16 cellular contexts compared by ENCODE assay signal in the genomic region with DNA sequence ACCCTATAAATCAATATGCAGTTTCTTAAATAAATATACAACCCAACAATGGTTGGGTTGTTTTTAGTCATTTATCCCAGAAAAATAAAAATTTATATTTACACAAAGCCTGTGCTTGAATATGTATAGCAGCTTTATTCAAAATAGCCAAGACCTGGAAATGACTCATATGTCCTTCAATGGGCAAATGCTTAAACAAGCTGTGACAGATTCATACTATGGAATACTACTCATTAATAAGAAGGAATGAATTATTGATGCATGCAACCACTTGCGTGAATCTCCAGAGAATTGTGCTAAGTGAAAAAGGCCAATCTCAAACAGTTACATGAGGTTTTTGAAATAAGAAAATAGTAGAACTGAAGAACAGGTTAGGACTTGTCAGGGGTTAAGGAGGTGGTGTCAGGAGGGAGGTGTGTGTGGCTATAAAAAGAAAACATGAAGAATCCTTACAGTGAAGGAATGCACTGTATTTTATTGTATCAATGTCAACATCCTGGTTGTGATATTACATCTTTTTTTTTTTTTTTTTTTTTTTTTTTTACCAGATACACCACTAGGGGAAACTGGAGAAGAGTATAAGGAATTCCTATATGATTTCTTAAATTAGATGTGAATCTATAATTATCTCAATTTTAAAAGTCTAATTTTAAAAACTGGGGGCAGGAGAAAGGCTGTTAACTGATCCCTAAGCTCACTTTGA.
DNase-seq lines count a peak whose midpoint lies in the region; ATAC-seq and TF ChIP-seq lines count a peak whose summit lies in the region.
"Had no signal": no experiment of that assay in that cellular context is flagged by ENCODE, and none has a peak within 500 bp of the region (broad histone marks: within the 10 kb centered on the region; RNA-seq: fewer than 3 reads in every experiment).

No MANE protein-coding gene starts in this region.

- ATAC-seq in naive B cell (ENCODE audit: low read depth in 2 of 2) (no peak), GM18511 (IDR thresholded peaks at IDR 0.05; ENCODE audit: unreplicated experiment) (no peak), T-helper 17 cell (no peak)
- ATAC-seq: left ventricle myocardium superior had no signal

- WGBS in testis, 2 donors = 92% methylated on average over 1 of the region's 1 CpG

- H3K4me3 Mint-ChIP-seq in CD4-positive, alpha-beta memory T cell = peak overlapping the region in 3 of 8 donors; percentile 1 to 18 (median 9)
- H3K4me3 Mint-ChIP-seq in dendritic cell treated with granulocyte-macrophage colony-stimulating factor and Interleukin-4, amounts not matched to agents 40 ng/mL and 50 ng/mL, for 4 days = no peak overlapping the region
- no peak overlapping the region for H3K4me3 Mint-ChIP-seq in naive B cell
- H3K4me3 Mint-ChIP-seq in T-helper 17 cell = no peak overlapping the region

- POLR2A ChIA-PET in CD4-positive, alpha-beta memory T cell (lab: Charles Lee; ENCODE audit: partially characterized antibody) = interaction anchor here (0.7 to 6.9 kb wide), 7 partner anchors 10 to 110 kb away, joined by 4 to 67 read pairs (median 7); partner anchors contain the start of gene CD44

- H3K9me3 ChIP-seq in CD4-positive, alpha-beta memory T cell (ENCODE audit: control insufficient read depth in 1 of 2, low read length in 2 of 2) = no peaks in the 10 kb centered on the region
- H3K9me3 ChIP-seq in T-helper 17 cell (ENCODE audit: control insufficient read depth, low read length, poor library complexity, severe bottlenecking) = no peaks in the 10 kb centered on the region
- no peaks in the 10 kb centered on the region for H3K9me3 ChIP-seq in testis

- H3K4me1 Mint-ChIP-seq in CD4-positive, alpha-beta memory T cell = peaks cover 34 to 52% (median 42%) of the 10 kb centered on the region in 4 donors
- peaks cover 46% of the 10 kb centered on the region for H3K4me1 Mint-ChIP-seq in dendritic cell treated with granulocyte-macrophage colony-stimulating factor and Interleukin-4, amounts not matched to agents 40 ng/mL and 50 ng/mL, for 4 days (ENCODE audit: low read depth)
- H3K4me1 Mint-ChIP-seq in naive B cell (peaks cover 28 to 45% (median 32%) of the 10 kb centered on the region in 3 donors), T-helper 17 cell (peaks cover 23% of the 10 kb centered on the region)

- intact Hi-C loops in CD4-positive, alpha-beta memory T cell (cut with micrococcal nuclease) = no loop called here
- intact Hi-C loops in dendritic cell treated with granulocyte-macrophage colony-stimulating factor and Interleukin-4, amounts not matched to agents 40 ng/mL and 50 ng/mL, for 4 days (cut with micrococcal nuclease) = no loop called here
- intact Hi-C loops in testis (cut with DNase I; ENCODE audit: low total_unique reads) = no loop called here

- no peaks in the 10 kb centered on the region for H3K27me3 Mint-ChIP-seq in CD4-positive, alpha-beta memory T cell
- H3K27me3 Mint-ChIP-seq in dendritic cell treated with granulocyte-macrophage colony-stimulating factor and Interleukin-4, amounts not matched to agents 40 ng/mL and 50 ng/mL, for 4 days = no peaks in the 10 kb centered on the region
- H3K27me3 Mint-ChIP-seq in naive B cell (no peaks in the 10 kb centered on the region), T-helper 17 cell (no peaks in the 10 kb centered on the region)

- CTCF ChIA-PET in CD4-positive, alpha-beta memory T cell (lab: Charles Lee; ENCODE audit: partially characterized antibody) = interaction anchor here (0.8 to 1.8 kb wide), 4 partner anchors 9 to 27 kb away, joined by 3 to 5 read pairs (median 4); no protein-coding TSS in a partner anchor

- no peak for TF ChIP-seq CTCF in LNCaP clone FGC (IDR thresholded peaks at IDR 0.05; ENCODE audit: control insufficient read depth, extremely low read depth, insufficient read depth)
- TF ChIP-seq CTCF in testis (IDR thresholded peaks at IDR 0.05) = no peak

- H3K27ac Mint-ChIP-seq in CD4-positive, alpha-beta memory T cell = peak overlapping the region in 4 of 7 donors; percentile 32 to 81 (median 62)
- peak overlapping the region; percentile 66 for H3K27ac Mint-ChIP-seq in dendritic cell treated with granulocyte-macrophage colony-stimulating factor and Interleukin-4, amounts not matched to agents 40 ng/mL and 50 ng/mL, for 4 days
- peak overlapping the region in 4 of 6 donors; percentile 16 to 95 (median 82) for H3K27ac Mint-ChIP-seq in naive B cell
- no peak overlapping the region for H3K27ac Mint-ChIP-seq in T-helper 17 cell

- H3K36me3 Mint-ChIP-seq in CD4-positive, alpha-beta memory T cell = peaks cover 0 to 6% of the 10 kb centered on the region in 2 donors
- peaks cover 10% of the 10 kb centered on the region for H3K36me3 Mint-ChIP-seq in dendritic cell treated with granulocyte-macrophage colony-stimulating factor and Interleukin-4, amounts not matched to agents 40 ng/mL and 50 ng/mL, for 4 days (ENCODE audit: low read depth)
- peaks cover 4 to 6% of the 10 kb centered on the region in 2 donors for H3K36me3 Mint-ChIP-seq in naive B cell
- H3K36me3 Mint-ChIP-seq in T-helper 17 cell (ENCODE audit: low read depth) = no peaks in the 10 kb centered on the region

- H3K27me3 ChIP-seq in CD4-positive, alpha-beta memory T cell (ENCODE audit: insufficient read depth, low read length) = no peaks in the 10 kb centered on the region
- no peaks in the 10 kb centered on the region for H3K27me3 ChIP-seq in testis

- DNase-seq in CD4-positive, alpha-beta memory T cell = no peak
- peak; percentile 39 for DNase-seq in LNCaP clone FGC (ENCODE audit: low read depth)
- no peak for DNase-seq in naive B cell
- DNase-seq in T-helper 17 cell = no peak
- DNase-seq in testis = no peak
- DNase-seq: activated CD4-positive, alpha-beta T cell treated with anti-CD3 and anti-CD28 coated beads for 4 hours; activated gamma-delta T cell; anterior cingulate cortex; GDM1; Kasumi-1; left ventricle myocardium superior; NCI-H1417; stimulated activated CD4-positive, alpha-beta T cell treated with anti-CD3 and anti-CD28 coated beads, Interleukin-1b, Interleukin-23, amount 100 ng/mL, for 48 hours had no signal

- no peak for TF ChIP-seq POLR2A in testis (IDR thresholded peaks at IDR 0.05)

- peaks cover 0 to 3% (median 0%) of the 10 kb centered on the region in 8 donors for H3K9me3 Mint-ChIP-seq in CD4-positive, alpha-beta memory T cell
- peaks cover 23% of the 10 kb centered on the region for H3K9me3 Mint-ChIP-seq in dendritic cell treated with granulocyte-macrophage colony-stimulating factor and Interleukin-4, amounts not matched to agents 40 ng/mL and 50 ng/mL, for 4 days
- peaks cover 4 to 8% (median 6%) of the 10 kb centered on the region in 7 donors for H3K9me3 Mint-ChIP-seq in naive B cell

- no peak overlapping the region for H3K4me3 ChIP-seq in CD4-positive, alpha-beta memory T cell (ENCODE audit: low read length in 2 of 2)
- no peak overlapping the region for H3K4me3 ChIP-seq in LNCaP clone FGC (ENCODE audit: low read depth, low read length)
- no peak overlapping the region for H3K4me3 ChIP-seq in testis

- H3K27ac ChIP-seq in CD4-positive, alpha-beta memory T cell (ENCODE audit: low read depth, low read length) = no peak overlapping the region
- H3K27ac ChIP-seq in testis = no peak overlapping the region
- H3K27ac ChIP-seq: parathyroid adenoma had no signal

- H3K4me1 ChIP-seq in CD4-positive, alpha-beta memory T cell (ENCODE audit: insufficient read depth, low read length) = peaks cover 40% of the 10 kb centered on the region
- H3K4me1 ChIP-seq in testis = no peaks in the 10 kb centered on the region
- H3K4me1 ChIP-seq: parathyroid adenoma had no signal

- H3K36me3 ChIP-seq in CD4-positive, alpha-beta memory T cell (ENCODE audit: insufficient read depth, low read length) = no peaks in the 10 kb centered on the region
- H3K36me3 ChIP-seq in testis (ENCODE audit: low read depth, missing control alignments) = no peaks in the 10 kb centered on the region
